In genomic region chr7:11749629-11750028, GRCh38 we compare ENCODE assay signal across 22 cellular contexts.
A peak's percentile ranks its signal among the peaks of the same experiment; 100 is the strongest.
DNase-seq lines count a peak whose midpoint lies in the region; ATAC-seq, FAIRE-seq and TF ChIP-seq lines count a peak whose summit lies in the region.
"Had no signal": no experiment of that assay in that cellular context is flagged by ENCODE, and none has a peak within 500 bp of the region (broad histone marks: within the 10 kb centered on the region; RNA-seq: fewer than 3 reads in every experiment).

No MANE protein-coding gene starts in this region.

- no peaks in the 10 kb centered on the region for H3K27me3 ChIP-seq in bronchial epithelial cell (ENCODE audit: control insufficient read depth, insufficient read depth, low read length)
- no peaks in the 10 kb centered on the region for H3K27me3 ChIP-seq in naive thymus-derived CD4-positive, alpha-beta T cell (ENCODE audit: control insufficient read depth in 2 of 2, insufficient read depth in 2 of 2, low read length in 2 of 2)
- no peaks in the 10 kb centered on the region for H3K27me3 ChIP-seq in esophagus squamous epithelium
- H3K27me3 ChIP-seq in ovary: no peaks in the 10 kb centered on the region
- H3K27me3 ChIP-seq: BE2C had no signal

- POLR2A ChIA-PET in naive thymus-derived CD4-positive, alpha-beta T cell (lab: Charles Lee): no interaction called here

- DNase-seq in DMS53 treated with DMSO at 0.1 percent for 48 hours (lab: John Stamatoyannopoulos, UW; ENCODE audit: unreplicated experiment): peak; percentile 13
- DNase-seq in NCI-H2107 (lab: John Stamatoyannopoulos, UW): peak; percentile 12
- DNase-seq in bronchial epithelial cell (ENCODE audit: low read depth): peak; percentile 76
- DNase-seq in naive thymus-derived CD4-positive, alpha-beta T cell: no peak
- no peak for DNase-seq in esophagus squamous epithelium (lab: John Stamatoyannopoulos, UW)
- DNase-seq in activated T-cell treated with anti-CD3 and anti-CD28 coated beads, Interleukin-2, amount 50 U/mL, for 4 hours: no peak
- DNase-seq in ovary: no peak
- DNase-seq: CD4-positive, alpha-beta memory T cell; GDM1; GOT3; NCI-H1048; NCI-H146; NCI-H2171; Right ventricle myocardium superior; T-cell had no signal

- WGBS in esophagus squamous epithelium, 2 donors: 66 to 72% methylated on average over 4 of the region's 4 CpGs
- 90 to 93% (median 93%) methylated on average over 4 of the region's 4 CpGs for WGBS in ovary, 3 donors

- intact Hi-C loops in naive thymus-derived CD4-positive, alpha-beta T cell (cut with micrococcal nuclease): no loop called here
- intact Hi-C loops in esophagus squamous epithelium (cut with DNase I): no loop called here
- intact Hi-C loops in ovary (cut with DNase I): no loop called here

- no peaks in the 10 kb centered on the region for H3K4me1 Mint-ChIP-seq in naive thymus-derived CD4-positive, alpha-beta T cell
- H3K4me1 Mint-ChIP-seq in activated T-cell treated with anti-CD3 and anti-CD28 coated beads, Interleukin-2, amount 50 U/mL, for 4 hours (ENCODE audit: low read depth): no peaks in the 10 kb centered on the region
- H3K4me1 Mint-ChIP-seq: CD4-positive, alpha-beta memory T cell; T-cell had no signal

- H3K4me3 ChIP-seq in bronchial epithelial cell (ENCODE audit: low read depth, low read length): no peak overlapping the region
- H3K4me3 ChIP-seq in naive thymus-derived CD4-positive, alpha-beta T cell (ENCODE audit: low read length): no peak overlapping the region
- H3K4me3 ChIP-seq in esophagus squamous epithelium: no peak overlapping the region
- H3K4me3 ChIP-seq in ovary: no peak overlapping the region
- H3K4me3 ChIP-seq: K562, SK-N-MC had no signal

- H3K4me3 Mint-ChIP-seq in naive thymus-derived CD4-positive, alpha-beta T cell: no peak overlapping the region
- H3K4me3 Mint-ChIP-seq in activated T-cell treated with anti-CD3 and anti-CD28 coated beads, Interleukin-2, amount 50 U/mL, for 4 hours: no peak overlapping the region
- H3K4me3 Mint-ChIP-seq: CD4-positive, alpha-beta memory T cell; T-cell had no signal

- H3K27ac ChIP-seq in naive thymus-derived CD4-positive, alpha-beta T cell (ENCODE audit: low read depth, low read length): no peak overlapping the region
- H3K27ac ChIP-seq in esophagus squamous epithelium: no peak overlapping the region
- H3K27ac ChIP-seq in ovary: no peak overlapping the region
- H3K27ac ChIP-seq: SK-N-MC had no signal

- TF ChIP-seq EP300 in ovary (IDR thresholded peaks at IDR 0.05): no peak

- TF ChIP-seq POLR2A in esophagus squamous epithelium (IDR thresholded peaks at IDR 0.05): no peak
- no peak for TF ChIP-seq POLR2A in ovary (IDR thresholded peaks at IDR 0.05)

- CTCF ChIA-PET in naive thymus-derived CD4-positive, alpha-beta T cell (lab: Charles Lee): no interaction called here

- TF ChIP-seq CTCF in bronchial epithelial cell (IDR thresholded peaks at IDR 0.05; ENCODE audit: insufficient read depth, low read length, severe bottlenecking) (no peak), esophagus squamous epithelium (IDR thresholded peaks at IDR 0.05) (no peak), ovary (IDR thresholded peaks at IDR 0.05) (no peak)

- H3K4me1 ChIP-seq in naive thymus-derived CD4-positive, alpha-beta T cell (ENCODE audit: control insufficient read depth in 2 of 2, insufficient read depth in 2 of 2, low read length in 2 of 2): no peaks in the 10 kb centered on the region
- H3K4me1 ChIP-seq in esophagus squamous epithelium (no peaks in the 10 kb centered on the region), ovary (ENCODE audit: insufficient read depth) (no peaks in the 10 kb centered on the region)

- no peaks in the 10 kb centered on the region for H3K9me3 ChIP-seq in naive thymus-derived CD4-positive, alpha-beta T cell (ENCODE audit: control insufficient read depth in 2 of 3, low read length in 3 of 3)
- no peaks in the 10 kb centered on the region for H3K9me3 ChIP-seq in esophagus squamous epithelium
- H3K9me3 ChIP-seq in ovary: no peaks in the 10 kb centered on the region

- ATAC-seq in naive thymus-derived CD4-positive, alpha-beta T cell: peak; percentile 52
- no peak for ATAC-seq in activated CD4-positive, CD25-positive, alpha-beta regulatory T cell treated with anti-CD3 and anti-CD28 coated beads, Interleukin-2, amount 50 U/mL, for 24 hours
- ATAC-seq in activated T-cell treated with anti-CD3 and anti-CD28 coated beads, Interleukin-2, amount 50 U/mL, for 4 hours: no peak
- ATAC-seq: K562, T-cell had no signal

- H3K9me3 Mint-ChIP-seq in naive thymus-derived CD4-positive, alpha-beta T cell: peaks cover 0 to 6% (median 0%) of the 10 kb centered on the region in 11 donors
- H3K9me3 Mint-ChIP-seq in activated T-cell treated with anti-CD3 and anti-CD28 coated beads, Interleukin-2, amount 50 U/mL, for 4 hours: no peaks in the 10 kb centered on the region

- H3K36me3 ChIP-seq in bronchial epithelial cell (ENCODE audit: control insufficient read depth, insufficient read depth, low read length): no peaks in the 10 kb centered on the region
- no peaks in the 10 kb centered on the region for H3K36me3 ChIP-seq in naive thymus-derived CD4-positive, alpha-beta T cell (ENCODE audit: control insufficient read depth in 2 of 3, insufficient read depth in 3 of 3, low read length in 3 of 3)
- no peaks in the 10 kb centered on the region for H3K36me3 ChIP-seq in esophagus squamous epithelium
- no peaks in the 10 kb centered on the region for H3K36me3 ChIP-seq in ovary
- H3K36me3 ChIP-seq: BE2C had no signal

- no peaks in the 10 kb centered on the region for H3K36me3 Mint-ChIP-seq in naive thymus-derived CD4-positive, alpha-beta T cell
- no peaks in the 10 kb centered on the region for H3K36me3 Mint-ChIP-seq in activated T-cell treated with anti-CD3 and anti-CD28 coated beads, Interleukin-2, amount 50 U/mL, for 4 hours (ENCODE audit: insufficient read depth)
- H3K36me3 Mint-ChIP-seq: CD4-positive, alpha-beta memory T cell; T-cell had no signal

- H3K27me3 Mint-ChIP-seq in naive thymus-derived CD4-positive, alpha-beta T cell: no peaks in the 10 kb centered on the region
- no peaks in the 10 kb centered on the region for H3K27me3 Mint-ChIP-seq in activated T-cell treated with anti-CD3 and anti-CD28 coated beads, Interleukin-2, amount 50 U/mL, for 4 hours (ENCODE audit: low read depth)
- H3K27me3 Mint-ChIP-seq: CD4-positive, alpha-beta memory T cell; T-cell had no signal

- peak; percentile 52 for FAIRE-seq in bronchial epithelial cell (lab: Jason Lieb, UNC)
- FAIRE-seq: GM12891, GM18507, K562, RCC 7860 had no signal

- H3K27ac Mint-ChIP-seq in naive thymus-derived CD4-positive, alpha-beta T cell: no peak overlapping the region
- H3K27ac Mint-ChIP-seq: CD4-positive, alpha-beta memory T cell; T-cell had no signal

Comparison
In these comparisons a context has a peak if more than half of its experiments do, and no peak if none do; other contexts are left out.
1. DNase-seq: peak in DMS53 treated with DMSO at 0.1 percent for 48 hours (single experiment), NCI-H2107 (single experiment) and bronchial epithelial cell (single experiment); none in naive thymus-derived CD4-positive, alpha-beta T cell (0 of 9), esophagus squamous epithelium (single experiment), activated T-cell treated with anti-CD3 and anti-CD28 coated beads, Interleukin-2, amount 50 U/mL, for 4 hours (single experiment) and ovary (0 of 5).